ENCODE assay signal across 12 cellular contexts in genomic region chr10:117186832-117187615, GRCh38. TPM values are rescaled to one million over a fixed set of nuclear protein-coding genes. Genes with fewer than 3 reads are reported as not detected.
A peak's percentile ranks its signal among the peaks of the same experiment; 100 is the strongest.
DNase-seq lines count a peak whose midpoint lies in the region; ATAC-seq and TF ChIP-seq lines count a peak whose summit lies in the region.
"Had no signal": no experiment of that assay in that cellular context is flagged by ENCODE, and none has a peak within 500 bp of the region (broad histone marks: within the 10 kb centered on the region; RNA-seq: fewer than 3 reads in every experiment).

No MANE protein-coding gene starts in this region.

- no peak overlapping the region for H3K18ac ChIP-seq in mesenchymal stem cell (ENCODE audit: low read depth in 1 of 2, low read length in 2 of 2)

- H3K27me3 Mint-ChIP-seq in neural progenitor cell (ENCODE audit: insufficient read depth, low read depth), result peaks cover 5% of the 10 kb centered on the region

- H3K9me3 Mint-ChIP-seq in neural progenitor cell, result peaks cover 4% of the 10 kb centered on the region

- H3K9ac ChIP-seq in HCT116 (ENCODE audit: low read length) (no peak overlapping the region), neural progenitor cell (no peak overlapping the region), mesenchymal stem cell (ENCODE audit: low read length) (no peak overlapping the region)

- H3K4me2 ChIP-seq in HCT116 (ENCODE audit: low read length) (peak overlapping the region; percentile 52), neural progenitor cell (no peak overlapping the region), mesenchymal stem cell (ENCODE audit: low read length, poor library complexity, severe bottlenecking) (no peak overlapping the region)

- no peaks in the 10 kb centered on the region for H3F3A ChIP-seq in neural progenitor cell (ENCODE audit: low read depth)

- H3K4me1 ChIP-seq in HCT116 (ENCODE audit: control insufficient read depth in 1 of 2, insufficient read depth in 2 of 2, low read length in 2 of 2) (peaks cover 14 to 34% of the 10 kb centered on the region in 2 experiments), neural progenitor cell (no peaks in the 10 kb centered on the region), mesenchymal stem cell (ENCODE audit: control insufficient read depth, insufficient read depth, low read depth, low read length) (no peaks in the 10 kb centered on the region)
- H3K4me1 ChIP-seq: colonic mucosa, thyroid gland had no signal

- H2AK5ac ChIP-seq in mesenchymal stem cell (ENCODE audit: low read length, severe bottlenecking), result no peak overlapping the region

- peak overlapping the region; percentile 69 for H2AFZ ChIP-seq in HCT116 (ENCODE audit: low read depth, low read length, poor library complexity, severe bottlenecking)
- H2AFZ ChIP-seq in neural progenitor cell (replicated peaks), result peak overlapping the region; percentile 73
- H2AFZ ChIP-seq in mesenchymal stem cell (ENCODE audit: low read depth, low read length), result no peak overlapping the region

- no peak overlapping the region for H3K4ac ChIP-seq in mesenchymal stem cell (ENCODE audit: low read depth in 1 of 2, low read length in 2 of 2)

- intact Hi-C loops in HCT116 (cut with micrococcal nuclease), result no loop called here

- no peak for TF ChIP-seq RAD21 in HCT116 (IDR thresholded peaks at IDR 0.05; ENCODE audit: low read depth)

- BruUV-seq in HCT116 (replicated peaks; lab: Mats Ljungman, UMichigan), result no TSS peak

- peak; percentile 80 for DNase-seq in HCT116 (ENCODE audit: low read depth, low spot score)
- peak; percentile 23 for DNase-seq in MV-4-11 (lab: John Stamatoyannopoulos, UW)
- peak; percentile 33 for DNase-seq in astrocyte of the hippocampus (ENCODE audit: low read depth, low spot score)
- DNase-seq in neural progenitor cell (ENCODE audit: low spot score), result no peak
- DNase-seq in mesenchymal stem cell, result no peak
- DNase-seq in mesenteric fat pad (ENCODE audit: low spot score), result no peak
- DNase-seq: activated CD4-positive, CD25-positive, alpha-beta regulatory T cell; colonic mucosa; NCI-H1417 treated with DMSO at 0.1 percent for 48 hours; thyroid gland had no signal

- H3K4me3 ChIP-seq in HCT116 (replicated peaks in 1 of 2; ENCODE audit: low read depth in 1 of 2, low read length in 2 of 2) (no peak overlapping the region; a peak in 1 of 4 replicates), neural progenitor cell (no peak overlapping the region), mesenchymal stem cell (ENCODE audit: insufficient read depth in 1 of 2, low read depth in 1 of 2, low read length in 2 of 2) (no peak overlapping the region)
- H3K4me3 ChIP-seq: colonic mucosa, thyroid gland had no signal

- H3K79me1 ChIP-seq in mesenchymal stem cell (replicated peaks; ENCODE audit: low read length, poor library complexity, severe bottlenecking), result no peaks in the 10 kb centered on the region

- no peak overlapping the region for H2BK120ac ChIP-seq in mesenchymal stem cell (ENCODE audit: low read depth, low read length)

- no peak overlapping the region for H2BK15ac ChIP-seq in mesenchymal stem cell (ENCODE audit: low read depth, poor library complexity, severe bottlenecking)

- no peaks in the 10 kb centered on the region for H3K4me1 Mint-ChIP-seq in neural progenitor cell
- H3K4me1 Mint-ChIP-seq: memory B cell had no signal

- H3K4me3 Mint-ChIP-seq in neural progenitor cell, result no peak overlapping the region
- H3K4me3 Mint-ChIP-seq: memory B cell had no signal

- H3K36me3 Mint-ChIP-seq in neural progenitor cell, result no peaks in the 10 kb centered on the region
- H3K36me3 Mint-ChIP-seq: memory B cell had no signal

- H4K8ac ChIP-seq in mesenchymal stem cell (ENCODE audit: low read length), result no peak overlapping the region

- no peak overlapping the region for H4K91ac ChIP-seq in mesenchymal stem cell (ENCODE audit: low read length)

- H3K27ac ChIP-seq in HCT116 (ENCODE audit: low read depth, low read length) (peak overlapping the region; percentile 0; the same call in 1 of the 2 replicates), neural progenitor cell (no peak overlapping the region), mesenchymal stem cell (ENCODE audit: low read length, poor library complexity, severe bottlenecking) (no peak overlapping the region)
- H3K27ac ChIP-seq: colonic mucosa, thyroid gland had no signal

- H3K27me3 ChIP-seq in HCT116 (ENCODE audit: insufficient read depth, low read length), result no peaks in the 10 kb centered on the region
- no peaks in the 10 kb centered on the region for H3K27me3 ChIP-seq in neural progenitor cell
- H3K27me3 ChIP-seq in mesenchymal stem cell (ENCODE audit: control insufficient read depth in 1 of 2, insufficient read depth in 1 of 2, low read length in 2 of 2), result peaks cover 17% of the 10 kb centered on the region in 2 experiments
- H3K27me3 ChIP-seq: colonic mucosa, thyroid gland had no signal

- ATAC-seq in HCT116 (peak; percentile 75), HG03460 (IDR thresholded peaks at IDR 0.05; ENCODE audit: unreplicated experiment) (no peak)

- H3K27ac Mint-ChIP-seq in neural progenitor cell, result no peak overlapping the region
- H3K27ac Mint-ChIP-seq: memory B cell had no signal

- RAD21 ChIA-PET in HCT116 (lab: Charles Lee; ENCODE audit: low non-redundant PET in 1 of 2, low total read pairs in 2 of 2, uncharacterized antibody in 2 of 2, unreplicated experiment in 2 of 2), result no interaction called here

- H3K9me3 ChIP-seq in HCT116 (ENCODE audit: control insufficient read depth in 1 of 2, insufficient read depth in 1 of 2, low read depth in 1 of 2, low read length in 2 of 2), result no peaks in the 10 kb centered on the region
- H3K9me3 ChIP-seq in neural progenitor cell (ENCODE audit: low read depth), result no peaks in the 10 kb centered on the region
- H3K9me3 ChIP-seq in mesenchymal stem cell (ENCODE audit: control insufficient read depth, low read length), result no peaks in the 10 kb centered on the region
- H3K9me3 ChIP-seq: colonic mucosa, thyroid gland had no signal

- no peaks in the 10 kb centered on the region for H3K9me2 ChIP-seq in HCT116 (ENCODE audit: insufficient read depth)

- H2BK12ac ChIP-seq in mesenchymal stem cell (ENCODE audit: low read length in 2 of 2), result no peak overlapping the region

- H4K20me1 ChIP-seq in HCT116 (ENCODE audit: insufficient read depth), result no peaks in the 10 kb centered on the region
- H4K20me1 ChIP-seq in neural progenitor cell (ENCODE audit: low read depth), result no peaks in the 10 kb centered on the region

- POLR2A ChIA-PET in HCT116 (lab: Charles Lee), result interaction anchor here (1.2 kb wide), 1 partner anchor 1616 kb away, joined by 5 read pairs; no protein-coding TSS in a partner anchor

- H3K36me3 ChIP-seq in HCT116 (ENCODE audit: control insufficient read depth in 1 of 2, insufficient read depth in 2 of 2, low read length in 2 of 2) (no peaks in the 10 kb centered on the region), neural progenitor cell (no peaks in the 10 kb centered on the region), mesenchymal stem cell (ENCODE audit: control insufficient read depth in 1 of 2, insufficient read depth in 2 of 2, low read depth in 1 of 2, low read length in 2 of 2) (no peaks in the 10 kb centered on the region)
- H3K36me3 ChIP-seq: colonic mucosa, thyroid gland had no signal

- H3K79me2 ChIP-seq in HCT116 (ENCODE audit: insufficient read depth, low read length) (no peaks in the 10 kb centered on the region), neural progenitor cell (ENCODE audit: low read depth) (no peaks in the 10 kb centered on the region)

- WGBS in mesenchymal stem cell, result 47% methylated on average over 4 of the region's 4 CpGs

- H3K23ac ChIP-seq in mesenchymal stem cell (ENCODE audit: low read length in 2 of 2), result no peak overlapping the region

- no peak overlapping the region for H3K14ac ChIP-seq in mesenchymal stem cell (ENCODE audit: low read length in 2 of 2)

- CTCF ChIA-PET in HCT116 (lab: Charles Lee), result interaction anchor here (0.7 to 7.8 kb wide), 7 partner anchors 10 to 256 kb away, joined by 3 to 64 read pairs (median 6); partner anchors contain the start of gene KCNK18

- no peak overlapping the region for H2BK5ac ChIP-seq in mesenchymal stem cell (ENCODE audit: low read depth, low read length, poor library complexity, severe bottlenecking)

- TF ChIP-seq POLR2A in HCT116 (IDR thresholded peaks at IDR 0.05; ENCODE audit: borderline replicate concordance, extremely low read depth, insufficient read depth, insufficient read length), result no peak

- TF ChIP-seq CTCF in HCT116 (IDR thresholded peaks at IDR 0.05 in 2 of 3, conservative IDR thresholded peaks at IDR 0.05 in 1 of 3; ENCODE audit: borderline replicate concordance in 1 of 3, insufficient read depth in 1 of 3, low read depth in 2 of 3, low read length in 2 of 3) (no peak), neural progenitor cell (IDR thresholded peaks at IDR 0.05) (no peak)

TF ChIP-seq in HCT116, 20 proteins besides CTCF, POLR2A, EP300 and RAD21 (continues in another document):
- TF ChIP-seq ZFX (IDR thresholded peaks at IDR 0.05) (no peak), YY1 (IDR thresholded peaks at IDR 0.05; ENCODE audit: extremely low read depth, insufficient replicate concordance, low read depth, low read length) (peak; percentile 68), FOSL1 (IDR thresholded peaks at IDR 0.05; ENCODE audit: low read depth) (peak; percentile 99), EZH2phosphoT487 (IDR thresholded peaks at IDR 0.05; ENCODE audit: borderline replicate concordance) (no peak), ELF1 (IDR thresholded peaks at IDR 0.05; ENCODE audit: borderline replicate concordance, low read depth) (peak; percentile 89)

RNA-seq across cellular contexts. Expression of gene KCNK18, which starts 10.3 kb away (rescaled TPM):
- not detected for total RNA-seq in HCT116 (2021; ENCODE audit: unreplicated experiment)
- polyA plus RNA-seq in HCT116 (2012), result not detected in 2 replicates
- not detected in 2 replicates for total RNA-seq in neural progenitor cell (ENCODE audit: low replicate concordance)
- not detected for polyA plus RNA-seq in mesenchymal stem cell (2013, experiment 1 of 2)
- polyA plus RNA-seq in mesenchymal stem cell (2013, experiment 2 of 2), result not detected
- not detected for total RNA-seq in mesenteric fat pad
- total RNA-seq: colonic mucosa, thyroid gland had no signal

RNA-seq across cellular contexts. Expression of gene VAX1, which starts 49.0 kb away (rescaled TPM):
- total RNA-seq in HCT116 (2021; ENCODE audit: unreplicated experiment) (not detected), neural progenitor cell (ENCODE audit: low replicate concordance) (0.25 TPM in 1 of 2 replicates, not detected in the other), mesenteric fat pad (not detected)
- polyA plus RNA-seq in HCT116 (2012), result not detected in 2 replicates
- polyA plus RNA-seq in mesenchymal stem cell (2013, experiment 1 of 2), result not detected
- polyA plus RNA-seq in mesenchymal stem cell (2013, experiment 2 of 2), result not detected
- total RNA-seq: colonic mucosa, thyroid gland had no signal

RNA-seq across cellular contexts. Expression of gene SLC18A2, which starts 53.9 kb away (rescaled TPM):
- not detected for total RNA-seq in HCT116 (2021; ENCODE audit: unreplicated experiment)
- polyA plus RNA-seq in HCT116 (2012), result 0.04 TPM in 1 of 2 replicates, not detected in the other
- 0.88 and 1.6 TPM in 2 replicates for total RNA-seq in neural progenitor cell (ENCODE audit: low replicate concordance)
- polyA plus RNA-seq in mesenchymal stem cell (2013, experiment 1 of 2), result not detected
- not detected for polyA plus RNA-seq in mesenchymal stem cell (2013, experiment 2 of 2)
- total RNA-seq in mesenteric fat pad, result 0.42 TPM

Comparison
In these comparisons a context has a peak if more than half of its experiments do, and no peak if none do; other contexts are left out.
1. DNase-seq: peak in HCT116 (single experiment), MV-4-11 (single experiment) and astrocyte of the hippocampus (single experiment); none in neural progenitor cell (single experiment), mesenchymal stem cell (single experiment) and mesenteric fat pad (single experiment).